1 cellular context compared by ENCODE assay signal in the genomic region with DNA sequence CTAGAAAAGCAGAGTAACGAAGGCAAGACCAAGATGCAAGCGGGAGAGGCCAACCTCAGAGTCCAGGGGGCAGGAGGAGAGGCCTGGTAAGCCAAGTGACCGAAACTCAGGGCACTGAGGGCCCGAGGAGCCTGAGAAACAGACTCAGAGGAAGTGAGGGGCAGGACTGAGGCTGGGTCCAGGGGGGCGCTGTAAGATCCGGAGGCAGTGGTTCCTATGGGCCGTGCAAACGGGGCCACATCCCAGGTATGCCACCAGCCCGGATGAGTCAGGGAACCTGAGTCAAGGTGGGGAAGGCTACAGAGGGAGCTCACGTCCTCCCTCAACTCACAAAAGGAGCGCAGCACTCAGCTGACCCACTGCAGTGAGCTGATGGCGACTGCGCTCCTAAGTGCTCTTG.
TF ChIP-seq lines count a peak whose summit lies in the region.

No MANE protein-coding gene starts in this region.

TF ChIP-seq in A549, 52 proteins besides CTCF, POLR2A, EP300 and RAD21:
- TF ChIP-seq GATA3 (IDR thresholded peaks at IDR 0.05; ENCODE audit: borderline replicate concordance), result no peak
- no peak for TF ChIP-seq NR3C1 (IDR thresholded peaks at IDR 0.05)
- TF ChIP-seq, protein P1, sequence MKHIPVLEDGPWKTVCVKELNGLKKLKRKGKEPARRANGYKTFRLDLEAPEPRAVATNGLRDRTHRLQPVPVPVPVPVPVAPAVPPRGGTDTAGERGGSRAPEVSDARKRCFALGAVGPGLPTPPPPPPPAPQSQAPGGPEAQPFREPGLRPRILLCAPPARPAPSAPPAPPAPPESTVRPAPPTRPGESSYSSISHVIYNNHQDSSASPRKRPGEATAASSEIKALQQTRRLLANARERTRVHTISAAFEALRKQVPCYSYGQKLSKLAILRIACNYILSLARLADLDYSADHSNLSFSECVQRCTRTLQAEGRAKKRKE (CRISPR knock-in tag; IDR thresholded peaks at IDR 0.05; ENCODE audit: low read depth), result no peak
- TF ChIP-seq HEYL (CRISPR knock-in tag; IDR thresholded peaks at IDR 0.05), result no peak
- no peak for TF ChIP-seq FOSL2 (IDR thresholded peaks at IDR 0.05)
- TF ChIP-seq FOSL2 (CRISPR knock-in tag; IDR thresholded peaks at IDR 0.05), result no peak
- no peak for TF ChIP-seq FOSB (CRISPR knock-in tag; IDR thresholded peaks at IDR 0.05)
- TF ChIP-seq CHD2 (IDR thresholded peaks at IDR 0.05; ENCODE audit: low read length, partially characterized antibody), result no peak
- no peak for TF ChIP-seq NFE2L2 (conservative IDR thresholded peaks at IDR 0.05; ENCODE audit: low read length)
- TF ChIP-seq MAZ (IDR thresholded peaks at IDR 0.05; ENCODE audit: borderline replicate concordance, low read depth, low read length), result no peak
- TF ChIP-seq KDM1A (IDR thresholded peaks at IDR 0.05; ENCODE audit: low read depth), result no peak
